ENCODE assay signal across 1 cellular context in genomic region chr10:115856580-115856979, GRCh38.
TF ChIP-seq lines count a peak whose summit lies in the region.

No MANE protein-coding gene starts in this region.

TF ChIP-seq in WTC11, 78 proteins besides CTCF, POLR2A, EP300 and RAD21 (continued from another document):
- TF ChIP-seq ATF2 (CRISPR knock-in tag; IDR thresholded peaks at IDR 0.05; ENCODE audit: borderline replicate concordance, low read depth): no peak
- TF ChIP-seq PRDM15 (CRISPR knock-in tag; IDR thresholded peaks at IDR 0.05): no peak
- no peak for TF ChIP-seq MYBL2 (CRISPR knock-in tag; IDR thresholded peaks at IDR 0.05)
- no peak for TF ChIP-seq ZNF263 (CRISPR knock-in tag; IDR thresholded peaks at IDR 0.05; ENCODE audit: low read depth)
